ENCODE assay signal across 8 cellular contexts in genomic region chr3:197749315-197749600, GRCh38. TPM values are rescaled to one million over a fixed set of nuclear protein-coding genes. Genes with fewer than 3 reads are reported as not detected.
DNase-seq lines count a peak whose midpoint lies in the region; ATAC-seq and TF ChIP-seq lines count a peak whose summit lies in the region.

No MANE protein-coding gene starts in this region.

- peaks cover 40% of the 10 kb centered on the region for H3K4me1 Mint-ChIP-seq in activated T-cell treated with anti-CD3 and anti-CD28 coated beads, Interleukin-2, amount 50 U/mL, for 24 hours (ENCODE audit: low read depth)
- peaks cover 30% of the 10 kb centered on the region for H3K4me1 Mint-ChIP-seq in activated CD4-positive, alpha-beta T cell treated with anti-CD3 and anti-CD28 coated beads, Interleukin-2, amount 10 ng/mL, durations not matched to agents 24 days and 14 days
- H3K4me1 Mint-ChIP-seq in nephron progenitor cell = peaks cover 23% of the 10 kb centered on the region

- intact Hi-C loops in activated CD4-positive, alpha-beta T cell treated with anti-CD3 and anti-CD28 coated beads, Interleukin-2, amount 10 ng/mL, durations not matched to agents 24 days and 14 days (cut with micrococcal nuclease) = loop anchor here (1.0 kb wide), 1 partner anchor 12 kb away; no protein-coding TSS in a partner anchor
- intact Hi-C loops in aorta (cut with DNase I) = loop anchor here in 1 of 2 donors (5.0 kb wide), 1 partner anchor 37 kb away; no protein-coding TSS in a partner anchor

- H3K36me3 Mint-ChIP-seq in activated T-cell treated with anti-CD3 and anti-CD28 coated beads, Interleukin-2, amount 50 U/mL, for 24 hours (ENCODE audit: low read depth) = peaks cover 12% of the 10 kb centered on the region
- peaks cover 2% of the 10 kb centered on the region for H3K36me3 Mint-ChIP-seq in activated CD4-positive, alpha-beta T cell treated with anti-CD3 and anti-CD28 coated beads, Interleukin-2, amount 10 ng/mL, durations not matched to agents 24 days and 14 days (ENCODE audit: low read depth)
- H3K36me3 Mint-ChIP-seq in nephron progenitor cell (ENCODE audit: low read depth) = no peaks in the 10 kb centered on the region

- H3K4me3 Mint-ChIP-seq in activated T-cell treated with anti-CD3 and anti-CD28 coated beads, Interleukin-2, amount 50 U/mL, for 24 hours = peak overlapping the region; percentile 88
- H3K4me3 Mint-ChIP-seq in activated CD4-positive, alpha-beta T cell treated with anti-CD3 and anti-CD28 coated beads, Interleukin-2, amount 10 ng/mL, durations not matched to agents 24 days and 14 days = peak overlapping the region; percentile 92
- H3K4me3 Mint-ChIP-seq in nephron progenitor cell = peak overlapping the region; percentile 90

- peaks cover 0 to 2% of the 10 kb centered on the region in 2 donors for H3K9me3 ChIP-seq in esophagus (ENCODE audit: control insufficient read depth in 2 of 2, insufficient read depth in 1 of 2, low read depth in 1 of 2, low read length in 1 of 2)
- H3K9me3 ChIP-seq in aorta (ENCODE audit: control insufficient read depth, low read length) = no peaks in the 10 kb centered on the region

- no peak for TF ChIP-seq CTCF in nephron progenitor cell (IDR thresholded peaks at IDR 0.05)

- H3K4me3 ChIP-seq in esophagus (ENCODE audit: low read depth in 1 of 2, low read length in 2 of 2) (peak overlapping the region; percentile 88 to 93), aorta (ENCODE audit: low read length in 2 of 2) (peak overlapping the region; percentile 20 to 24)

- H3K9me3 Mint-ChIP-seq in activated T-cell treated with anti-CD3 and anti-CD28 coated beads, Interleukin-2, amount 50 U/mL, for 24 hours = no peaks in the 10 kb centered on the region
- H3K9me3 Mint-ChIP-seq in activated CD4-positive, alpha-beta T cell treated with anti-CD3 and anti-CD28 coated beads, Interleukin-2, amount 10 ng/mL, durations not matched to agents 24 days and 14 days = no peaks in the 10 kb centered on the region
- H3K9me3 Mint-ChIP-seq in nephron progenitor cell = no peaks in the 10 kb centered on the region

- peak overlapping the region; percentile 95 to 98 for H3K27ac ChIP-seq in esophagus (ENCODE audit: low read depth in 2 of 2, low read length in 1 of 2)
- H3K27ac ChIP-seq in aorta (ENCODE audit: low read depth in 1 of 2, low read length in 2 of 2) = peak overlapping the region; percentile 2 to 73

- peak overlapping the region; percentile 93 for H3K27ac Mint-ChIP-seq in activated T-cell treated with anti-CD3 and anti-CD28 coated beads, Interleukin-2, amount 50 U/mL, for 24 hours
- peak overlapping the region; percentile 96 for H3K27ac Mint-ChIP-seq in activated CD4-positive, alpha-beta T cell treated with anti-CD3 and anti-CD28 coated beads, Interleukin-2, amount 10 ng/mL, durations not matched to agents 24 days and 14 days
- peak overlapping the region; percentile 86 for H3K27ac Mint-ChIP-seq in nephron progenitor cell

- WGBS in esophagus, 2 donors = 0 to 1% methylated on average over 18 of the region's 18 CpGs
- 0% methylated on average over 18 of the region's 18 CpGs for WGBS in aorta, 2 donors

- no peaks in the 10 kb centered on the region for H3K27me3 ChIP-seq in esophagus (ENCODE audit: control insufficient read depth in 1 of 2, insufficient read depth in 2 of 2, low read length in 2 of 2)
- H3K27me3 ChIP-seq in aorta (ENCODE audit: control insufficient read depth in 1 of 2, insufficient read depth in 2 of 2, low read length in 1 of 2) = no peaks in the 10 kb centered on the region

- H3K36me3 ChIP-seq in esophagus (ENCODE audit: control insufficient read depth in 2 of 2, insufficient read depth in 2 of 2, low read length in 1 of 2) (no peaks in the 10 kb centered on the region), aorta (ENCODE audit: control insufficient read depth in 1 of 2, insufficient read depth in 2 of 2, low read length in 1 of 2) (no peaks in the 10 kb centered on the region)

- H3K4me1 ChIP-seq in esophagus (ENCODE audit: control insufficient read depth in 2 of 2, insufficient read depth in 2 of 2, low read length in 1 of 2) (no peaks in the 10 kb centered on the region), aorta (ENCODE audit: control insufficient read depth in 1 of 2, insufficient read depth in 2 of 2, low read length in 2 of 2) (peaks cover 0 to 3% of the 10 kb centered on the region in 2 donors)

- no peak for DNase-seq in activated T-cell treated with anti-CD3 and anti-CD28 coated beads, Interleukin-2, amount 50 U/mL, for 24 hours
- DNase-seq in activated T-cell treated with anti-CD3 and anti-CD28 coated beads for 4 hours (no peak), NCI-H1694 (lab: John Stamatoyannopoulos, UW) (peak; percentile 69), nephron progenitor cell (no peak), aorta (no peak)
- DNase-seq in activated CD4-positive, alpha-beta T cell treated with anti-CD3 and anti-CD28 coated beads, Interleukin-2, amount 10 ng/mL, durations not matched to agents 24 days and 14 days = no peak

- H3K27me3 Mint-ChIP-seq in activated T-cell treated with anti-CD3 and anti-CD28 coated beads, Interleukin-2, amount 50 U/mL, for 24 hours = no peaks in the 10 kb centered on the region
- H3K27me3 Mint-ChIP-seq in activated CD4-positive, alpha-beta T cell treated with anti-CD3 and anti-CD28 coated beads, Interleukin-2, amount 10 ng/mL, durations not matched to agents 24 days and 14 days = peaks cover 4% of the 10 kb centered on the region
- peaks cover 6% of the 10 kb centered on the region for H3K27me3 Mint-ChIP-seq in nephron progenitor cell (ENCODE audit: low read depth, poor library complexity)

- ATAC-seq in HG02610 (IDR thresholded peaks at IDR 0.05; ENCODE audit: unreplicated experiment) (peak; percentile 30), aorta (ENCODE audit: low FRiP score) (peak; percentile 41)

RNA-seq across cellular contexts. Expression of gene FYTTD1, which starts 0.4 kb away (rescaled TPM):
- total RNA-seq in activated CD4-positive, alpha-beta T cell treated with anti-CD3 and anti-CD28 coated beads, Interleukin-2, amount 10 ng/mL, durations not matched to agents 24 days and 14 days = 53.2 and 56.8 TPM in 2 replicates
- polyA plus RNA-seq in esophagus (10 to 100 TPM; 11.2 to 17.8 TPM), aorta (10 to 100 TPM; 25.4 to 26.4 TPM)
- total RNA-seq in aorta = 10 to 100 TPM; 55.0 to 58.6 TPM

RNA-seq across cellular contexts. Expression of gene RUBCN, which starts 12.6 kb away (rescaled TPM):
- total RNA-seq in activated CD4-positive, alpha-beta T cell treated with anti-CD3 and anti-CD28 coated beads, Interleukin-2, amount 10 ng/mL, durations not matched to agents 24 days and 14 days = 38.8 and 41.0 TPM in 2 replicates
- polyA plus RNA-seq in esophagus (10 to 100 TPM in 1 of 2 donors, 1 to 10 TPM in 1; 8.2 to 12.6 TPM), aorta (10 to 100 TPM in 1 of 2 donors, 1 to 10 TPM in 1; 6.9 to 14.3 TPM)
- total RNA-seq in aorta = 10 to 100 TPM; 38.2 to 41.1 TPM

RNA-seq across cellular contexts. Expression of gene LRCH3, which starts 41.8 kb away (rescaled TPM):
- 54.7 and 56.4 TPM in 2 replicates for total RNA-seq in activated CD4-positive, alpha-beta T cell treated with anti-CD3 and anti-CD28 coated beads, Interleukin-2, amount 10 ng/mL, durations not matched to agents 24 days and 14 days
- 10 to 100 TPM in 1 of 2 donors, 1 to 10 TPM in 1; 7.0 to 13.1 TPM for polyA plus RNA-seq in esophagus
- 100 to 1,000 TPM in 1 of 2 donors, 10 to 100 TPM in 1; 76.1 to 104 TPM for total RNA-seq in aorta
- polyA plus RNA-seq in aorta = 10 to 100 TPM; 15.4 to 18.2 TPM
